1 cellular context compared by ENCODE assay signal in genomic region chr17:8138366-8138671, GRCh38.
TF ChIP-seq lines count a peak whose summit lies in the region.

No MANE protein-coding gene starts in this region.

TF ChIP-seq in endothelial cell of umbilical vein, 7 proteins besides CTCF, POLR2A, EP300 and RAD21:
- TF ChIP-seq, protein P1, sequence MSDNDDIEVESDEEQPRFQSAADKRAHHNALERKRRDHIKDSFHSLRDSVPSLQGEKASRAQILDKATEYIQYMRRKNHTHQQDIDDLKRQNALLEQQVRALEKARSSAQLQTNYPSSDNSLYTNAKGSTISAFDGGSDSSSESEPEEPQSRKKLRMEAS (IDR thresholded peaks at IDR 0.05; ENCODE audit: insufficient read depth, insufficient read length), result no peak
- TF ChIP-seq POLR2AphosphoS5 (IDR thresholded peaks at IDR 0.05; ENCODE audit: insufficient read depth, low read depth, low read length), result no peak
- no peak for TF ChIP-seq FOS (IDR thresholded peaks at IDR 0.05; ENCODE audit: borderline replicate concordance, insufficient read depth, low read length)
- no peak for TF ChIP-seq MYC (IDR thresholded peaks at IDR 0.05; ENCODE audit: low read depth, low read length)
- TF ChIP-seq GATA2 (IDR thresholded peaks at IDR 0.05; ENCODE audit: insufficient read depth, insufficient read length, low read depth, low read length), result no peak
- no peak for TF ChIP-seq JUN (IDR thresholded peaks at IDR 0.05; ENCODE audit: borderline replicate concordance, insufficient read depth, insufficient read length, low read depth)
- TF ChIP-seq EZH2 (IDR thresholded peaks at IDR 0.05; ENCODE audit: borderline replicate concordance, low read depth, low read length, severe bottlenecking), result no peak
